In the genomic region with DNA sequence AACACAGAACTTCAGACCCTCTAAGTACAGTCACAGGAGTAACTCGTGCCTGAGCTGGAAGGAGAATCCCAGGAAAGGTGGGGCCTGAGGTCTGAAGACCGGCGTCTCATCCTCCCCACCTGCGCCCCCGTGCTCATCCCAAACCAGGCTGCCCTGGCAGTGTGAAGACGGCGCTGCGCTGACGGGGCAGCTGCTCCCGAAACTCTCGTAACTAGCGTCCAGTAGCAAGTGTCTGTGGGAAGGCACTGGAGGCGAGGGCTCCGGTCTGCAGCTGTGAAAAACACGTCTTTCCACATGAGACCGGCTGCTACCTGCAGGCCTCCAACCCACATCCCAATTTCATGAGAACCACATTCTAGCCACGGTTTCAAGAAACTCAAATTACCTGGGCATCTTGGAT, we compare ENCODE assay signal across 35 cellular contexts.
DNase-seq lines count a peak whose midpoint lies in the region; ATAC-seq, FAIRE-seq and TF ChIP-seq lines count a peak whose summit lies in the region.
"Had no signal": no experiment of that assay in that cellular context is flagged by ENCODE, and none has a peak within 500 bp of the region (broad histone marks: within the 10 kb centered on the region; RNA-seq: fewer than 3 reads in every experiment).

No MANE protein-coding gene starts in this region.

- no peaks in the 10 kb centered on the region for H4K20me1 ChIP-seq in K562 (replicated peaks; ENCODE audit: control insufficient read depth, insufficient read depth, low read length)
- H4K20me1 ChIP-seq: BLaER1; BLaER1 treated with 17β-estradiol and CSF1 and Interleukin-3, amounts not matched to agents 10 nM and 100 nM had no signal

- H3K27me3 ChIP-seq in K562 (ENCODE audit: control insufficient read depth in 2 of 2, insufficient read depth in 2 of 2, low read length in 2 of 2) (peaks cover 37 to 47% of the 10 kb centered on the region in 2 experiments), bronchial epithelial cell (ENCODE audit: control insufficient read depth, insufficient read depth, low read length) (no peaks in the 10 kb centered on the region), thyroid gland (no peaks in the 10 kb centered on the region)
- H3K27me3 ChIP-seq: BE2C; BLaER1; BLaER1 treated with 17β-estradiol and CSF1 and Interleukin-3, amounts not matched to agents 10 nM and 100 nM had no signal

- TF ChIP-seq RAD21 in K562 (CRISPR knock-in tag; conservative IDR thresholded peaks at IDR 0.05 in 1 of 2, IDR thresholded peaks at IDR 0.05 in 1 of 2): no peak

- no peak overlapping the region for H3K9ac ChIP-seq in K562 (ENCODE audit: insufficient read depth in 1 of 2, low read depth in 2 of 2, low read length in 2 of 2)
- H3K9ac ChIP-seq: BLaER1; BLaER1 treated with 17β-estradiol and CSF1 and Interleukin-3, amounts not matched to agents 10 nM and 100 nM had no signal

- TF ChIP-seq CTCF in K562 (IDR thresholded peaks at IDR 0.05 in 2 of 3, conservative IDR thresholded peaks at IDR 0.05 in 1 of 3; ENCODE audit: insufficient read depth in 2 of 3, low read depth in 1 of 3, low read length in 3 of 3): no peak
- no peak for TF ChIP-seq CTCF in bronchial epithelial cell (IDR thresholded peaks at IDR 0.05; ENCODE audit: insufficient read depth, low read length, severe bottlenecking)
- TF ChIP-seq CTCF in thyroid gland (IDR thresholded peaks at IDR 0.05): no peak

- no peaks in the 10 kb centered on the region for H3K36me3 Mint-ChIP-seq in activated naive CD4-positive, alpha-beta T cell treated with anti-CD3 and anti-CD28 coated beads, Interleukin-2, amount 10 ng/mL, durations not matched to agents 7 days and 5 days
- H3K36me3 Mint-ChIP-seq: CD14-positive monocyte; CD4-positive, alpha-beta memory T cell; CD4-positive, CD25-positive, alpha-beta regulatory T cell; CD8-positive, alpha-beta T cell had no signal

- H3K27ac ChIP-seq in K562 (ENCODE audit: extremely low read depth, low read depth, low read length): no peak overlapping the region; the same call in 2 of the 3 replicates
- H3K27ac ChIP-seq in thyroid gland: peak overlapping the region; percentile 83 to 97 (median 94)
- H3K27ac ChIP-seq: 22Rv1; A549; BLaER1; BLaER1 treated with 17β-estradiol and CSF1 and Interleukin-3, amounts not matched to agents 10 nM and 100 nM; C4-2B had no signal

- H3K4me1 Mint-ChIP-seq in activated naive CD4-positive, alpha-beta T cell treated with anti-CD3 and anti-CD28 coated beads, Interleukin-2, amount 10 ng/mL, durations not matched to agents 7 days and 5 days: no peaks in the 10 kb centered on the region
- H3K4me1 Mint-ChIP-seq: B cell; CD14-positive monocyte; CD4-positive, alpha-beta memory T cell; CD4-positive, CD25-positive, alpha-beta regulatory T cell; CD8-positive, alpha-beta memory T cell had no signal

- H3K4me3 ChIP-seq in K562 (no peak overlapping the region), bronchial epithelial cell (ENCODE audit: low read depth, low read length) (no peak overlapping the region), thyroid gland (replicated peaks in 1 of 3) (no peak overlapping the region)
- H3K4me3 ChIP-seq: A549; BLaER1; BLaER1 treated with 17β-estradiol and CSF1 and Interleukin-3, amounts not matched to agents 10 nM and 100 nM had no signal

- no peaks in the 10 kb centered on the region for H3K36me3 ChIP-seq in K562 (ENCODE audit: control insufficient read depth, insufficient read depth, low read length)
- no peaks in the 10 kb centered on the region for H3K36me3 ChIP-seq in bronchial epithelial cell (ENCODE audit: control insufficient read depth, insufficient read depth, low read length)
- H3K36me3 ChIP-seq in thyroid gland: no peaks in the 10 kb centered on the region
- H3K36me3 ChIP-seq: BE2C; BLaER1; BLaER1 treated with 17β-estradiol and CSF1 and Interleukin-3, amounts not matched to agents 10 nM and 100 nM had no signal

- peaks cover 2% of the 10 kb centered on the region for H3K9me3 Mint-ChIP-seq in activated naive CD4-positive, alpha-beta T cell treated with anti-CD3 and anti-CD28 coated beads, Interleukin-2, amount 10 ng/mL, durations not matched to agents 7 days and 5 days
- H3K9me3 Mint-ChIP-seq: CD8-positive, alpha-beta T cell had no signal

- WGBS in K562 (ENCODE audit: insufficient coverage, low coverage, missing lambda C conversion rate): 2% methylated on average over 17 of the region's 17 CpGs
- WGBS in thyroid gland, 2 donors: 88 to 91% methylated on average over 17 of the region's 17 CpGs

- ATAC-seq in K562: no peak
- ATAC-seq: CD8-positive, alpha-beta T cell had no signal

- CTCF ChIA-PET in K562 (lab: Yijun Ruan, JAX; ENCODE audit: low intra/inter-chr PET ratio): no interaction called here
- CTCF ChIA-PET in activated naive CD4-positive, alpha-beta T cell treated with anti-CD3 and anti-CD28 coated beads, Interleukin-2, amount 10 ng/mL, durations not matched to agents 7 days and 5 days (lab: Charles Lee): no interaction called here

- DNase-seq in K562 (ENCODE audit: extremely low read depth in 1 of 4, low spot score in 3 of 4): no peak
- no peak for DNase-seq in bronchial epithelial cell (ENCODE audit: low read depth)
- no peak for DNase-seq in thyroid gland
- no peak for DNase-seq in superior temporal gyrus (ENCODE audit: extremely low spot score)
- no peak for DNase-seq in activated naive CD4-positive, alpha-beta T cell treated with anti-CD3 and anti-CD28 coated beads, Interleukin-2, amount 10 ng/mL, durations not matched to agents 7 days and 5 days
- DNase-seq in NCI-H1417 treated with DMSO at 0.1 percent for 48 hours (lab: John Stamatoyannopoulos, UW): no peak
- DNase-seq: 8988T; ACHN; AML-193; BE2C; C1 segment of cervical spinal cord; Caco-2; Calu3; CD4-positive, alpha-beta memory T cell; CD4-positive, alpha-beta T cell; CD4-positive, CD25-positive, alpha-beta regulatory T cell; CD8-positive, alpha-beta memory T cell; CD8-positive, alpha-beta T cell; COR-L47; DMS 273 treated with DMSO at 0.1 percent for 48 hours; DMS153; DMS53; DMS79; DMS79 treated with DMSO at 0.1 percent for 48 hours; DND-41; EL had no signal

- H3K9me1 ChIP-seq in K562 (ENCODE audit: control insufficient read depth, insufficient read depth, low read length): no peaks in the 10 kb centered on the region

- TF ChIP-seq POLR2A in K562 (conservative IDR thresholded peaks at IDR 0.05) (no peak), thyroid gland (IDR thresholded peaks at IDR 0.05) (no peak)

- H3K79me2 ChIP-seq in K562 (ENCODE audit: control insufficient read depth, insufficient read depth, low read length): no peaks in the 10 kb centered on the region

- H3K4me1 ChIP-seq in K562 (replicated peaks in 1 of 2; ENCODE audit: control insufficient read depth in 2 of 2, insufficient read depth in 2 of 2, low read length in 2 of 2): peaks cover 0 to 3% of the 10 kb centered on the region in 2 experiments; a peak in 1 of 5 replicates
- H3K4me1 ChIP-seq in thyroid gland: peaks cover 8 to 18% of the 10 kb centered on the region in 2 donors
- H3K4me1 ChIP-seq: A549, BE2C, Caco-2 had no signal

- H2AFZ ChIP-seq in K562 (ENCODE audit: low read depth, low read length): no peak overlapping the region

- no TSS peak for BruUV-seq in K562 (replicated peaks; lab: Mats Ljungman, UMichigan)

- POLR2A ChIA-PET in K562 (lab: Yijun Ruan, JAX): interaction anchor here (0.6 to 1.6 kb wide), 3 partner anchors 11 to 687 kb away, joined by 3 read pairs; no protein-coding TSS in a partner anchor

- H3K27me3 Mint-ChIP-seq in activated naive CD4-positive, alpha-beta T cell treated with anti-CD3 and anti-CD28 coated beads, Interleukin-2, amount 10 ng/mL, durations not matched to agents 7 days and 5 days: peaks cover 5% of the 10 kb centered on the region

- FAIRE-seq in K562 (lab: Jason Lieb, UNC) (no peak), bronchial epithelial cell (lab: Jason Lieb, UNC) (peak; percentile 64)
- FAIRE-seq: A204.1, A549, D721Med had no signal

- no peak overlapping the region for H3K4me3 Mint-ChIP-seq in activated naive CD4-positive, alpha-beta T cell treated with anti-CD3 and anti-CD28 coated beads, Interleukin-2, amount 10 ng/mL, durations not matched to agents 7 days and 5 days
- H3K4me3 Mint-ChIP-seq: B cell; CD14-positive monocyte; CD4-positive, alpha-beta memory T cell; CD4-positive, alpha-beta T cell; CD4-positive, CD25-positive, alpha-beta regulatory T cell; CD8-positive, alpha-beta memory T cell; CD8-positive, alpha-beta T cell had no signal

- no peak overlapping the region for H3K27ac Mint-ChIP-seq in activated naive CD4-positive, alpha-beta T cell treated with anti-CD3 and anti-CD28 coated beads, Interleukin-2, amount 10 ng/mL, durations not matched to agents 7 days and 5 days
- H3K27ac Mint-ChIP-seq: CD14-positive monocyte; CD4-positive, alpha-beta memory T cell; CD4-positive, alpha-beta T cell; CD4-positive, CD25-positive, alpha-beta regulatory T cell; CD8-positive, alpha-beta memory T cell; CD8-positive, alpha-beta T cell had no signal

- no peak overlapping the region for H3K4me2 ChIP-seq in K562 (ENCODE audit: insufficient read depth, low read length)
- H3K4me2 ChIP-seq: A549 had no signal

- H3K9me3 ChIP-seq in K562 (replicated peaks; ENCODE audit: control insufficient read depth, insufficient read depth, low read depth, low read length) (no peaks in the 10 kb centered on the region), thyroid gland (no peaks in the 10 kb centered on the region)
- H3K9me3 ChIP-seq: BE2C, Caco-2 had no signal

- no peak for TF ChIP-seq EP300 in K562 (IDR thresholded peaks at IDR 0.05; ENCODE audit: low read length)

- in situ Hi-C loops in K562 (cut with MboI): no loop called here

- intact Hi-C loops in K562 (cut with micrococcal nuclease): no loop called here
- intact Hi-C loops in thyroid gland (cut with DNase I): no loop called here

TF ChIP-seq in K562, 482 proteins besides CTCF, POLR2A, EP300 and RAD21:
- TF ChIP-seq RBM15 (IDR thresholded peaks at IDR 0.05; ENCODE audit: insufficient read depth, low read length) (no peak), HNRNPLL (IDR thresholded peaks at IDR 0.05; ENCODE audit: low read depth, low read length, poor library complexity, severe bottlenecking) (peak; percentile 28)
TF ChIP-seq in K562: peak in this region for 1.
